ENCODE assay signal across 1 cellular context in genomic region chr13:51347099-51347498, GRCh38.
TF ChIP-seq lines count a peak whose summit lies in the region.

No MANE protein-coding gene starts in this region.

TF ChIP-seq in A549, 52 proteins besides CTCF, POLR2A, EP300 and RAD21 (continued from another document):
- no peak for TF ChIP-seq HMGXB4 (CRISPR knock-in tag; IDR thresholded peaks at IDR 0.05; ENCODE audit: borderline replicate concordance)
